ENCODE assay signal across 26 cellular contexts in genomic region chr5:141388661-141389060, GRCh38. TPM values are rescaled to one million over a fixed set of nuclear protein-coding genes. Genes with fewer than 3 reads are reported as not detected.
DNase-seq lines count a peak whose midpoint lies in the region; ATAC-seq, FAIRE-seq and TF ChIP-seq lines count a peak whose summit lies in the region.
"Had no signal": no experiment of that assay in that cellular context is flagged by ENCODE, and none has a peak within 500 bp of the region (broad histone marks: within the 10 kb centered on the region; RNA-seq: fewer than 3 reads in every experiment).

No MANE protein-coding gene starts in this region.

- H3K4me3 Mint-ChIP-seq in IgD-negative memory B cell = no peak overlapping the region
- H3K4me3 Mint-ChIP-seq: activated CD4-positive, alpha-beta memory T cell treated with anti-CD3 and anti-CD28 coated beads for 36 hours; activated T-cell treated with anti-CD3 and anti-CD28 coated beads, Interleukin-2, amount 50 U/mL, for 24 hours; CD4-positive, alpha-beta T cell; T-helper 1 cell treated with Interleukin-12 subunit alpha and Interleukin-12 subunit beta and Interleukin-4 antibody, amounts not matched to agents 30 μg/mL and 1 μg/mL, for 36 hours had no signal

- no peak for FAIRE-seq in A549 (lab: Jason Lieb, UNC)

- TF ChIP-seq EP300 in A549 (IDR thresholded peaks at IDR 0.05) = no peak

- no peak overlapping the region for H3K9ac ChIP-seq in iPS-15b (ENCODE audit: low read depth, low read length)

- CTCF ChIA-PET in A549 (lab: Yijun Ruan, JAX) = interaction anchor here (1.0 to 3.3 kb wide), 4 partner anchors 87 to 304 kb away, joined by 3 to 12 read pairs (median 4); partner anchors contain the start of gene PCDHGC3

- ATAC-seq in A549 = no peak
- ATAC-seq: gastroesophageal sphincter; stimulated activated naive CD8-positive, alpha-beta T cell treated with anti-CD3 and anti-CD28 coated beads, Interleukin-15, Interleukin-2, amounts not matched to agents 100 U/mL and 50 U/mL, for 24 hours had no signal

- no peak overlapping the region for H3K4me2 ChIP-seq in A549

- TF ChIP-seq CTCF in A549 (IDR thresholded peaks at IDR 0.05) = no peak

- TF ChIP-seq RAD21 in A549 (conservative IDR thresholded peaks at IDR 0.05 in 1 of 2, IDR thresholded peaks at IDR 0.05 in 1 of 2) = no peak

- peak overlapping the region in 2 of 3 donors; percentile 16 to 48 for H3K27ac Mint-ChIP-seq in IgD-negative memory B cell
- H3K27ac Mint-ChIP-seq: activated CD4-positive, alpha-beta memory T cell treated with anti-CD3 and anti-CD28 coated beads for 36 hours; activated naive CD4-positive, alpha-beta T cell treated with anti-CD3 and anti-CD28 coated beads, Interleukin-2, amount 50 U/mL, for 72 hours; activated T-cell treated with anti-CD3 and anti-CD28 coated beads, Interleukin-2, amount 50 U/mL, for 24 hours; CD4-positive, alpha-beta T cell; T-helper 1 cell treated with Interleukin-12 subunit alpha and Interleukin-12 subunit beta and Interleukin-4 antibody, amounts not matched to agents 30 μg/mL and 1 μg/mL, for 36 hours had no signal

- TF ChIP-seq POLR2A in A549 (IDR thresholded peaks at IDR 0.05; ENCODE audit: low read length) = no peak

- peaks cover 13% of the 10 kb centered on the region for H3K27me3 ChIP-seq in iPS-15b (ENCODE audit: control insufficient read depth, insufficient read depth, low read length)
- H3K27me3 ChIP-seq: breast epithelium, gastroesophageal sphincter, SJCRH30 had no signal

- H3K9me3 ChIP-seq in A549 (peaks cover 70% of the 10 kb centered on the region), iPS-15b (ENCODE audit: control insufficient read depth, insufficient read depth, low read length) (peaks cover 11% of the 10 kb centered on the region)

- no peak overlapping the region for H3K27ac ChIP-seq in A549
- H3K27ac ChIP-seq: breast epithelium, gastroesophageal sphincter, sigmoid colon, SJCRH30, transverse colon, VCaP had no signal

- peaks cover 3% of the 10 kb centered on the region for H3K36me3 Mint-ChIP-seq in IgD-negative memory B cell

- DNase-seq in A549 (ENCODE audit: low read depth in 1 of 2, low spot score in 1 of 2) (no peak), medulla oblongata (ENCODE audit: extremely low spot score) (no peak), midbrain (lab: John Stamatoyannopoulos, UW) (no peak), DMS153 (lab: John Stamatoyannopoulos, UW) (no peak)
- DNase-seq: activated CD4-positive, alpha-beta memory T cell treated with anti-CD3 and anti-CD28 coated beads for 36 hours; activated T-cell treated with anti-CD3 and anti-CD28 coated beads, Interleukin-2, amount 50 U/mL, for 24 hours; CD4-positive, alpha-beta T cell; DMS53; erythroblast; NCI-H1417 treated with DMSO at 0.1 percent for 48 hours; NCI-H2171; NCI-H748 treated with DMSO at 0.1 percent for 48 hours; occipital lobe; PC-3; sigmoid colon; SJCRH30; stimulated activated CD4-positive, alpha-beta T cell treated with anti-CD3 and anti-CD28 coated beads, Interleukin-1b, Interleukin-23, amount 100 ng/mL, for 48 hours; stimulated activated naive CD8-positive, alpha-beta T cell treated with anti-CD3 and anti-CD28 coated beads, Interleukin-15, Interleukin-2, amounts not matched to agents 100 U/mL and 50 U/mL, for 24 hours; transverse colon had no signal

- H3K4me1 ChIP-seq in A549 (no peaks in the 10 kb centered on the region), iPS-15b (ENCODE audit: control insufficient read depth, insufficient read depth, low read length) (no peaks in the 10 kb centered on the region)
- H3K4me1 ChIP-seq: breast epithelium, gastroesophageal sphincter, sigmoid colon, SJCRH30, transverse colon had no signal

- POLR2A ChIA-PET in A549 (lab: Yijun Ruan, JAX) = no interaction called here

- H3K36me3 ChIP-seq in iPS-15b (ENCODE audit: control insufficient read depth, insufficient read depth, low read length) = peaks cover 4% of the 10 kb centered on the region
- H3K36me3 ChIP-seq: breast epithelium, transverse colon had no signal

- 62% methylated on average over 10 of the region's 10 CpGs for WGBS in A549 (ENCODE audit: missing lambda C conversion rate)

- H3K4me3 ChIP-seq in A549 (no peak overlapping the region), iPS-15b (ENCODE audit: low read depth, low read length) (peak overlapping the region; percentile 28)
- H3K4me3 ChIP-seq: gastroesophageal sphincter, sigmoid colon, SJCRH30, transverse colon had no signal

- peaks cover 29% of the 10 kb centered on the region for H3K27me3 Mint-ChIP-seq in IgD-negative memory B cell

- peaks cover 0 to 4% (median 2%) of the 10 kb centered on the region in 3 donors for H3K4me1 Mint-ChIP-seq in IgD-negative memory B cell

- peaks cover 10 to 36% (median 11%) of the 10 kb centered on the region in 3 donors for H3K9me3 Mint-ChIP-seq in IgD-negative memory B cell

TF ChIP-seq in A549, 52 proteins besides CTCF, POLR2A, EP300 and RAD21:
- TF ChIP-seq CEBPB (IDR thresholded peaks at IDR 0.05) (peak; percentile 70 to 88; a peak in 3 of 4 replicates), NPAS2 (CRISPR knock-in tag; IDR thresholded peaks at IDR 0.05; ENCODE audit: borderline replicate concordance) (no peak)

RNA-seq across cellular contexts. Expression of gene PCDHGB4, which starts 1.2 kb away (rescaled TPM):
- 1.4 and 1.5 TPM in 2 replicates for polyA plus RNA-seq in A549 (2011; rRNA removed)
- polyA plus RNA-seq in A549 (2012; cell fraction: cytosol; rRNA removed) = 0.66 and 1.00 TPM in 2 replicates
- polyA plus RNA-seq in A549 (2012; cell fraction: nucleus; rRNA removed) = 2.7 and 3.4 TPM in 2 replicates
- 0.90 to 1.6 TPM (median 1.1 TPM) in 3 replicates for polyA plus RNA-seq in A549 (2017; fragmentation: RNase III; extraction: RNeasy Plus Mini Kit Qiagen cat#74134 plus additional on column Dnase treatment)
- polyA minus RNA-seq in A549 (2011; rRNA and poly(A)+ RNA removed) = 3.1 and 3.7 TPM in 2 replicates
- polyA plus RNA-seq in IgD-negative memory B cell = 0.08 TPM

RNA-seq across cellular contexts. Expression of gene PCDHGA8, which starts 3.8 kb away (rescaled TPM):
- polyA plus RNA-seq in A549 (2011; rRNA removed) (0.08 and 0.11 TPM in 2 replicates), A549 (2017; fragmentation: RNase III; extraction: RNeasy Plus Mini Kit Qiagen cat#74134 plus additional on column Dnase treatment) (0.03 to 0.04 TPM (median 0.04 TPM) in 3 replicates), IgD-negative memory B cell (not detected)
- 0.04 TPM in 2 replicates for polyA plus RNA-seq in A549 (2012; cell fraction: cytosol; rRNA removed)
- 0.27 and 0.30 TPM in 2 replicates for polyA plus RNA-seq in A549 (2012; cell fraction: nucleus; rRNA removed)
- polyA minus RNA-seq in A549 (2011; rRNA and poly(A)+ RNA removed) = 1.2 and 1.5 TPM in 2 replicates

RNA-seq across cellular contexts. Expression of gene PCDHGA7, which starts 6.1 kb away (rescaled TPM):
- 0.95 and 1.1 TPM in 2 replicates for polyA plus RNA-seq in A549 (2011; rRNA removed)
- polyA plus RNA-seq in A549 (2012; cell fraction: cytosol; rRNA removed) = 0.29 and 0.48 TPM in 2 replicates
- polyA plus RNA-seq in A549 (2012; cell fraction: nucleus; rRNA removed) = 1.6 and 1.7 TPM in 2 replicates
- 0.70 to 0.84 TPM (median 0.76 TPM) in 3 replicates for polyA plus RNA-seq in A549 (2017; fragmentation: RNase III; extraction: RNeasy Plus Mini Kit Qiagen cat#74134 plus additional on column Dnase treatment)
- polyA minus RNA-seq in A549 (2011; rRNA and poly(A)+ RNA removed) = 0.99 and 1.5 TPM in 2 replicates
- polyA plus RNA-seq in IgD-negative memory B cell = not detected

RNA-seq across cellular contexts. Expression of gene PCDHGB5, which starts 9.1 kb away (rescaled TPM):
- polyA plus RNA-seq in A549 (2011; rRNA removed) = 2.6 and 3.2 TPM in 2 replicates
- polyA plus RNA-seq in A549 (2012; cell fraction: cytosol; rRNA removed) = 1.3 and 1.7 TPM in 2 replicates
- polyA plus RNA-seq in A549 (2012; cell fraction: nucleus; rRNA removed) = 5.6 and 6.3 TPM in 2 replicates
- 1.9 to 2.8 TPM (median 2.5 TPM) in 3 replicates for polyA plus RNA-seq in A549 (2017; fragmentation: RNase III; extraction: RNeasy Plus Mini Kit Qiagen cat#74134 plus additional on column Dnase treatment)
- polyA minus RNA-seq in A549 (2011; rRNA and poly(A)+ RNA removed) = 3.1 and 5.0 TPM in 2 replicates
- 1.9 TPM for polyA plus RNA-seq in IgD-negative memory B cell

RNA-seq across cellular contexts. Expression of gene PCDHGA9, which starts 13.9 kb away (rescaled TPM):
- polyA plus RNA-seq in A549 (2011; rRNA removed) (0.22 and 0.40 TPM in 2 replicates), A549 (2017; fragmentation: RNase III; extraction: RNeasy Plus Mini Kit Qiagen cat#74134 plus additional on column Dnase treatment) (0.01 to 0.09 TPM (median 0.03 TPM) in 3 replicates), IgD-negative memory B cell (0.29 TPM)
- 0.06 and 0.07 TPM in 2 replicates for polyA plus RNA-seq in A549 (2012; cell fraction: cytosol; rRNA removed)
- 0.62 TPM in 2 replicates for polyA plus RNA-seq in A549 (2012; cell fraction: nucleus; rRNA removed)
- polyA minus RNA-seq in A549 (2011; rRNA and poly(A)+ RNA removed) = 2.5 and 3.3 TPM in 2 replicates
